Comparison of ENCODE assay signal across 21 cellular contexts in the genomic region with DNA sequence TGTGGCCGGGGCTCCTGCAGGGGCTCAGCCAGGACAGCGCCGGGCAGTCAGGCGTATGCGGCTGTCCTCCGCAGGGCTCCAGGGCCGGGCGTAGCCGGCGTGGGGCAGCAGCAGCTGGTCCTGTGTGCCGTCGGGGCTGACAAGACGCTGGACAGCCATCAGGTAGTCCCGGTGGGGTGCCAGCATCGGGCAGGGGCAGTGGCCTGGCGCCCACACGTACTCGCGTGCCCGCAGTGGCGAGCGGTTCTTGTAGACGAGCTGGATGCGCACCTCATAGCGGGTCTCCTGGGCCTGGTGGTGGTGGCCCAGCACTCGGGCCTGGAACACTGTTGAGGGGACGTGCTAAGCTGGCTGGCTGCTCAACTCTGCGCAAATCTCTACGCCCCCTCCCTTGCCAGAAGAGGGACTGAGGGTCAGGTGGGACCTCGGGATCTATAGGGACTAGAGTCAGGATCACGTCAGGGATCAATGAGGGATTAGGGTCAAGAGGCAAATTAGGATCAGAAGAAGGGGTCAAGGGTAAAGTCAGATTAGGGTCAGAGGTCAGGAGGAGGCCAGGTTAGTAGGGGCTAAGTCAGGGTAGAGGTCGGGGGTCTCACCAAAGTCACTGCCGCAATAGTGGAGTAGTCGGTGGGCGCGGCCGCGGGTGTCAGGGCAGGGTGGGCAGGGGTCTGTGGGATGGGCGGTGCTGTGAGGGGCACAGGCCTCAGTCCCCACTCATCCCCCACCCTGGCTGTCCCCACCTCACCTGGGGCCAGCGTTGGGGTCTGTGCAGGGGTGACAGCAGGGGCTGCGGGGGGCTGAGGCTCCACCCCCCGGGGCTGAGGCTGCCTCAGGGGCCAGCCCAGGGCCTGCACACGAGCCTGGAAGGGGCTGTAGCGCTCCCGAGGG. TPM values are rescaled to one million over a fixed set of nuclear protein-coding genes. Genes with fewer than 3 reads are reported as not detected.
"Had no signal": no experiment of that assay in that cellular context is flagged by ENCODE, and none has a peak within 500 bp of the region (broad histone marks: within the 10 kb centered on the region; RNA-seq: fewer than 3 reads in every experiment).

No MANE protein-coding gene starts in this region.

- H3K27me3 ChIP-seq: uterus had no signal

- H3K27ac ChIP-seq: ascending aorta, colonic mucosa, epithelial cell of prostate, lower lobe of right lung, thoracic aorta had no signal

- H3K4me3 ChIP-seq: colonic mucosa, lower lobe of right lung, stomach, thoracic aorta, uterus had no signal

- ATAC-seq: activated CD8-positive, alpha-beta memory T cell treated with anti-CD3 and anti-CD28 coated beads, Interleukin-2, amount 10 ng/mL, durations not matched to agents 7 days and 5 days; left cardiac atrium; lower lobe of right lung; naive thymus-derived CD4-positive, alpha-beta T cell; sciatic nerve had no signal

- DNase-seq: activated CD4-positive, alpha-beta T cell treated with anti-CD3 and anti-CD28 coated beads for 1 hour; activated CD4-positive, alpha-beta T cell treated with anti-CD3 and anti-CD28 coated beads, Interleukin-2, amount 50 U/mL, for 48 hours; activated CD8-positive, alpha-beta memory T cell treated with anti-CD3 and anti-CD28 coated beads, Interleukin-2, amount 10 ng/mL, durations not matched to agents 7 days and 5 days; activated gamma-delta T cell treated with Interleukin-2 at 50 U/mL for 16 hours; activated T-cell treated with anti-CD3 and anti-CD28 coated beads, Interleukin-2, amount 50 U/mL, for 48 hours; colonic mucosa; effector CD8-positive, alpha-beta T cell; hippocampal formation; left cardiac atrium; lower lobe of right lung; naive thymus-derived CD4-positive, alpha-beta T cell; stimulated activated CD4-positive, alpha-beta T cell treated with anti-CD3 and anti-CD28 coated beads, Interleukin-12 subunit alpha, Interleukin-12 subunit beta, amount 100 ng/mL, for 4 hours; stomach had no signal

- H3K9me3 ChIP-seq: ascending aorta, colonic mucosa, lower lobe of right lung, thoracic aorta, uterus had no signal

- H3K36me3 Mint-ChIP-seq: activated CD8-positive, alpha-beta memory T cell treated with anti-CD3 and anti-CD28 coated beads, Interleukin-2, amount 10 ng/mL, durations not matched to agents 7 days and 5 days had no signal

- H3K27ac Mint-ChIP-seq: activated CD8-positive, alpha-beta memory T cell treated with anti-CD3 and anti-CD28 coated beads, Interleukin-2, amount 10 ng/mL, durations not matched to agents 7 days and 5 days had no signal

- H3K36me3 ChIP-seq: ascending aorta, colonic mucosa, lower lobe of right lung, stomach, thoracic aorta, uterus had no signal

- H3K4me3 Mint-ChIP-seq: activated CD8-positive, alpha-beta memory T cell treated with anti-CD3 and anti-CD28 coated beads, Interleukin-2, amount 10 ng/mL, durations not matched to agents 7 days and 5 days had no signal

RNA-seq across cellular contexts. Expression of a gene that starts 17.6 kb away (rescaled TPM):
- total RNA-seq: activated CD8-positive, alpha-beta memory T cell treated with anti-CD3 and anti-CD28 coated beads, Interleukin-2, amount 10 ng/mL, durations not matched to agents 7 days and 5 days; ascending aorta; cardiac septum; colonic mucosa; left cardiac atrium; lower lobe of right lung; naive thymus-derived CD4-positive, alpha-beta T cell; omental fat pad; pulmonary artery endothelial cell; stomach; thoracic aorta had no signal
- polyA plus RNA-seq: naive thymus-derived CD4-positive, alpha-beta T cell had no signal
